In the genomic region with DNA sequence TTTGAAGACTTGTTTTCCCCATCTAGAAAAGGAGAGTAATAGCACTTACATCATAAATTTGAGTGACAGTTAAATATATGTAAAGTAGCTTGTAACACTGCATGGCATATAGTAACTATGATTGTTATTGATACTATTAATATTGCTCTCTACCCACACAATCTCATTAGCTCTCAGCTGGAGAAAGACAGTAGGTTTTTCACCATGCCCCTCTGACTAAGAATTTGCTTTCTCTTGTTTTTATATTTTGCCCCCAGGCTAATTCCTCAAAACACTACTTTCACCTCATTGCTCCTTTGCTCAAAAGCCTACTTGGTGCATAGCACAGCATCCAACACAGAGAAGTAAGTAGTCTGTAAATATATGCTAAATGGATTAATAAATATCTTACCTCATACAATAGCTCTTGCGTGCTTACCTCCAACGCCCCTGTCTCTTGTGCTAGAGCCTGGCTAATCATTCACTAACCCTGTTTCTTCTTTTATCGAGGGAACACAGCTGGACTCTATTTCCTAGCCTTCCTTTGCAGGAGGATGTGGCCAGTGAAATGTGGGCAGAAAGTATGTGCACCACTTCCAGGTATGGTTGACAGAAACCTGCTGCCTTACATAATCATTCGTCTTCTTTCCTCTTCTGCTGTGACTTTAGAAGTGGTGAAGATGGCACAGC, we compare ENCODE assay signal across 10 cellular contexts.
DNase-seq lines count a peak whose midpoint lies in the region; ATAC-seq and TF ChIP-seq lines count a peak whose summit lies in the region.
"Had no signal": no experiment of that assay in that cellular context is flagged by ENCODE, and none has a peak within 500 bp of the region (broad histone marks: within the 10 kb centered on the region; RNA-seq: fewer than 3 reads in every experiment).

No MANE protein-coding gene starts in this region.

- peaks cover 3% of the 10 kb centered on the region for H3K9me3 Mint-ChIP-seq in activated CD8-positive, alpha-beta memory T cell treated with anti-CD3 and anti-CD28 coated beads, Interleukin-2, amount 10 ng/mL, durations not matched to agents 7 days and 5 days (ENCODE audit: low read depth)
- H3K9me3 Mint-ChIP-seq: naive B cell had no signal

- no peaks in the 10 kb centered on the region for H3K36me3 Mint-ChIP-seq in activated CD8-positive, alpha-beta memory T cell treated with anti-CD3 and anti-CD28 coated beads, Interleukin-2, amount 10 ng/mL, durations not matched to agents 7 days and 5 days
- H3K36me3 Mint-ChIP-seq: naive B cell had no signal

- WGBS in thymus = 7% methylated on average over 4 of the region's 4 CpGs

- peak; percentile 62 for ATAC-seq in activated CD8-positive, alpha-beta memory T cell treated with anti-CD3 and anti-CD28 coated beads, Interleukin-2, amount 10 ng/mL, durations not matched to agents 7 days and 5 days
- peak; percentile 74 for ATAC-seq in HG03060 (IDR thresholded peaks at IDR 0.05; ENCODE audit: low read depth, unreplicated experiment)

- no peaks in the 10 kb centered on the region for H3K9me3 ChIP-seq in thymus (ENCODE audit: control insufficient read depth)

- CTCF ChIA-PET in activated CD8-positive, alpha-beta memory T cell treated with anti-CD3 and anti-CD28 coated beads, Interleukin-2, amount 10 ng/mL, durations not matched to agents 7 days and 5 days (lab: Charles Lee) = interaction anchor here (1.7 kb wide), 1 partner anchor 251 kb away, joined by 6 read pairs; the partner anchor contains the start of gene C3orf33

- H3K4me3 ChIP-seq in thymus (ENCODE audit: low read length) = peak overlapping the region; percentile 48

- H3K4me3 Mint-ChIP-seq in activated CD8-positive, alpha-beta memory T cell treated with anti-CD3 and anti-CD28 coated beads, Interleukin-2, amount 10 ng/mL, durations not matched to agents 7 days and 5 days = no peak overlapping the region
- H3K4me3 Mint-ChIP-seq: naive B cell had no signal

- peak overlapping the region; percentile 83 for H3K27ac ChIP-seq in thymus (ENCODE audit: low read depth)

- H3K27me3 ChIP-seq in thymus (ENCODE audit: control insufficient read depth, insufficient read depth) = no peaks in the 10 kb centered on the region

- H3K4me1 ChIP-seq in thymus (ENCODE audit: control insufficient read depth, insufficient read depth, low read length) = peaks cover 22% of the 10 kb centered on the region

- H3K4me1 Mint-ChIP-seq in activated CD8-positive, alpha-beta memory T cell treated with anti-CD3 and anti-CD28 coated beads, Interleukin-2, amount 10 ng/mL, durations not matched to agents 7 days and 5 days = peaks cover 32% of the 10 kb centered on the region

- peak overlapping the region; percentile 41 for H3K27ac Mint-ChIP-seq in activated CD8-positive, alpha-beta memory T cell treated with anti-CD3 and anti-CD28 coated beads, Interleukin-2, amount 10 ng/mL, durations not matched to agents 7 days and 5 days
- H3K27ac Mint-ChIP-seq: naive B cell had no signal

- no peaks in the 10 kb centered on the region for H3K27me3 Mint-ChIP-seq in activated CD8-positive, alpha-beta memory T cell treated with anti-CD3 and anti-CD28 coated beads, Interleukin-2, amount 10 ng/mL, durations not matched to agents 7 days and 5 days

- peak; percentile 64 for DNase-seq in activated CD8-positive, alpha-beta memory T cell treated with anti-CD3 and anti-CD28 coated beads, Interleukin-2, amount 10 ng/mL, durations not matched to agents 7 days and 5 days
- DNase-seq in activated CD8-positive, alpha-beta memory T cell treated with anti-CD3 and anti-CD28 coated beads, Interleukin-2, amount 50 U/mL, for 4 hours = no peak
- DNase-seq in UCSD-AML1 (lab: John Stamatoyannopoulos, UW; ENCODE audit: unreplicated experiment) (peak; percentile 65), NCI-H446 (lab: John Stamatoyannopoulos, UW) (no peak), erythroblast (lab: John Stamatoyannopoulos, UW) (no peak)
- no peak for DNase-seq in activated CD8-positive, alpha-beta memory T cell treated with anti-CD3 and anti-CD28 coated beads, Interleukin-2, amount 50 U/mL, for 48 hours
- DNase-seq: naive B cell, NCI-H2227 treated with DMSO at 0.1 percent for 48 hours had no signal

- no peaks in the 10 kb centered on the region for H3K36me3 ChIP-seq in thymus (ENCODE audit: control insufficient read depth, insufficient read depth)

- no peak for TF ChIP-seq POLR2A in erythroblast (IDR thresholded peaks at IDR 0.05; ENCODE audit: low read length)

Comparison
In these comparisons a context has a peak if more than half of its experiments do, and no peak if none do; other contexts are left out.
1. DNase-seq: peak in activated CD8-positive, alpha-beta memory T cell treated with anti-CD3 and anti-CD28 coated beads, Interleukin-2, amount 10 ng/mL, durations not matched to agents 7 days and 5 days (single experiment) and UCSD-AML1 (single experiment); none in activated CD8-positive, alpha-beta memory T cell treated with anti-CD3 and anti-CD28 coated beads, Interleukin-2, amount 50 U/mL, for 4 hours (single experiment), activated CD8-positive, alpha-beta memory T cell treated with anti-CD3 and anti-CD28 coated beads, Interleukin-2, amount 50 U/mL, for 48 hours (single experiment), NCI-H446 (0 of 2) and erythroblast (0 of 2).